18 cellular contexts compared by ENCODE assay signal in genomic region chr11:6616596-6617250, GRCh38. TPM values are rescaled to one million over a fixed set of nuclear protein-coding genes. Genes with fewer than 3 reads are reported as not detected.
DNase-seq lines count a peak whose midpoint lies in the region; ATAC-seq and TF ChIP-seq lines count a peak whose summit lies in the region.
"Had no signal": no experiment of that assay in that cellular context is flagged by ENCODE, and none has a peak within 500 bp of the region (broad histone marks: within the 10 kb centered on the region; RNA-seq: fewer than 3 reads in every experiment).

No MANE protein-coding gene starts in this region.

- H3K9me3 Mint-ChIP-seq in dendritic cell treated with granulocyte-macrophage colony-stimulating factor and Interleukin-4, amounts not matched to agents 40 ng/mL and 50 ng/mL, for 4 days: no peaks in the 10 kb centered on the region

- no peak overlapping the region for H3K27ac Mint-ChIP-seq in dendritic cell treated with granulocyte-macrophage colony-stimulating factor and Interleukin-4, amounts not matched to agents 40 ng/mL and 50 ng/mL, for 4 days

- no peaks in the 10 kb centered on the region for H3K27me3 ChIP-seq in BLaER1 treated with 17β-estradiol and CSF1 and Interleukin-3, amounts not matched to agents 10 nM and 100 nM
- H3K27me3 ChIP-seq in neutrophil (no peaks in the 10 kb centered on the region), upper lobe of right lung (no peaks in the 10 kb centered on the region)
- H3K27me3 ChIP-seq: gastrocnemius medialis had no signal

- peaks cover 1% of the 10 kb centered on the region for H3K27me3 Mint-ChIP-seq in dendritic cell treated with granulocyte-macrophage colony-stimulating factor and Interleukin-4, amounts not matched to agents 40 ng/mL and 50 ng/mL, for 4 days

- peak overlapping the region in 6 of 11 experiments; percentile 95 to 100 (median 96); a peak in 11 of 22 replicates for H3K4me2 ChIP-seq in BLaER1 treated with 17β-estradiol and CSF1 and Interleukin-3, amounts not matched to agents 10 nM and 100 nM

- TF ChIP-seq CTCF in neutrophil (IDR thresholded peaks at IDR 0.05) (no peak), upper lobe of right lung (IDR thresholded peaks at IDR 0.05) (no peak)

- no peaks in the 10 kb centered on the region for H3K9me3 ChIP-seq in BLaER1 treated with 17β-estradiol and CSF1 and Interleukin-3, amounts not matched to agents 10 nM and 100 nM (replicated peaks in 1 of 11)
- H3K9me3 ChIP-seq in neutrophil: no peaks in the 10 kb centered on the region
- H3K9me3 ChIP-seq in upper lobe of right lung: no peaks in the 10 kb centered on the region
- H3K9me3 ChIP-seq: gastrocnemius medialis, thoracic aorta had no signal

- intact Hi-C loops in dendritic cell treated with granulocyte-macrophage colony-stimulating factor and Interleukin-4, amounts not matched to agents 40 ng/mL and 50 ng/mL, for 4 days (cut with micrococcal nuclease): loop anchor here (5.0 kb wide), 1 partner anchor 134 kb away; the partner anchor contains the start of genes ARFIP2 and TIMM10B
- intact Hi-C loops in upper lobe of right lung (cut with DNase I): no loop called here

- ATAC-seq in GM21528 (IDR thresholded peaks at IDR 0.05; ENCODE audit: low FRiP score, unreplicated experiment) (no peak), upper lobe of right lung (no peak)
- ATAC-seq: esophagus mucosa, gastrocnemius medialis had no signal

- H4K20me1 ChIP-seq in BLaER1 treated with 17β-estradiol and CSF1 and Interleukin-3, amounts not matched to agents 10 nM and 100 nM: peaks cover 0 to 40% (median 1%) of the 10 kb centered on the region in 11 experiments; a peak in 11 of 22 replicates

- peaks cover 4% of the 10 kb centered on the region for H3K4me1 Mint-ChIP-seq in dendritic cell treated with granulocyte-macrophage colony-stimulating factor and Interleukin-4, amounts not matched to agents 40 ng/mL and 50 ng/mL, for 4 days (ENCODE audit: low read depth)

- H3K36me3 ChIP-seq in BLaER1 treated with 17β-estradiol and CSF1 and Interleukin-3, amounts not matched to agents 10 nM and 100 nM: peaks cover 16 to 46% (median 31%) of the 10 kb centered on the region in 11 experiments
- H3K36me3 ChIP-seq in neutrophil: peaks cover 29% of the 10 kb centered on the region
- peaks cover 30% of the 10 kb centered on the region for H3K36me3 ChIP-seq in upper lobe of right lung

- peaks cover 34 to 78% (median 49%) of the 10 kb centered on the region in 10 experiments for H3K4me1 ChIP-seq in BLaER1 treated with 17β-estradiol and CSF1 and Interleukin-3, amounts not matched to agents 10 nM and 100 nM
- peaks cover 44 to 47% of the 10 kb centered on the region in 2 experiments for H3K4me1 ChIP-seq in neutrophil (ENCODE audit: control insufficient read depth in 1 of 2, insufficient read depth in 1 of 2, low read depth in 1 of 2, low read length in 1 of 2)
- H3K4me1 ChIP-seq in upper lobe of right lung: peaks cover 19% of the 10 kb centered on the region

- peaks cover under 1% of the 10 kb centered on the region for H3K36me3 Mint-ChIP-seq in dendritic cell treated with granulocyte-macrophage colony-stimulating factor and Interleukin-4, amounts not matched to agents 40 ng/mL and 50 ng/mL, for 4 days (ENCODE audit: low read depth)

- H3K9ac ChIP-seq in BLaER1 treated with 17β-estradiol and CSF1 and Interleukin-3, amounts not matched to agents 10 nM and 100 nM: peak overlapping the region in 1 of 11 experiments; percentile 90; a peak in 2 of 22 replicates

- peak overlapping the region in 3 of 10 experiments; percentile 74 to 90 (median 84); a peak in 4 of 20 replicates for H3K4me3 ChIP-seq in BLaER1 treated with 17β-estradiol and CSF1 and Interleukin-3, amounts not matched to agents 10 nM and 100 nM
- H3K4me3 ChIP-seq in neutrophil (ENCODE audit: low read depth in 1 of 2, low read length in 1 of 2) (no peak overlapping the region), upper lobe of right lung (no peak overlapping the region)
- H3K4me3 ChIP-seq: gastrocnemius medialis had no signal

- H3K4me3 Mint-ChIP-seq in dendritic cell treated with granulocyte-macrophage colony-stimulating factor and Interleukin-4, amounts not matched to agents 40 ng/mL and 50 ng/mL, for 4 days: peak overlapping the region; percentile 34

- H3K27ac ChIP-seq in BLaER1 treated with 17β-estradiol and CSF1 and Interleukin-3, amounts not matched to agents 10 nM and 100 nM: peak overlapping the region in 2 of 11 experiments; percentile 93 to 95; a peak in 2 of 22 replicates
- H3K27ac ChIP-seq in neutrophil (peak overlapping the region; percentile 98), upper lobe of right lung (no peak overlapping the region)
- H3K27ac ChIP-seq: gastrocnemius medialis had no signal

- DNase-seq in HCEC 1CT (peak; percentile 39), NCI-H2171 (lab: John Stamatoyannopoulos, UW) (no peak), upper lobe of right lung (no peak)
- DNase-seq: activated gamma-delta T cell; anterior cingulate cortex; gastrocnemius medialis; H7; NCI-H1105; NCI-H2029 treated with DMSO at 0.1 percent for 48 hours; NCI-H510A; NK-92 treated with Interleukin-12 subunit alpha and Interleukin-12 subunit beta, amount 100 ng/mL, for 24 hours; T1000 had no signal

RNA-seq across cellular contexts. Expression of gene TPP1, which starts 2.5 kb away (rescaled TPM):
- total RNA-seq in upper lobe of right lung: 207 TPM

RNA-seq across cellular contexts. Expression of gene TAF10, which starts 4.7 kb away (rescaled TPM):
- 87.8 TPM for total RNA-seq in upper lobe of right lung

RNA-seq across cellular contexts. Expression of gene ILK, which starts 13.1 kb away (rescaled TPM):
- total RNA-seq in upper lobe of right lung: 148 TPM

RNA-seq across cellular contexts. Expression of gene RRP8, which starts 13.3 kb away (rescaled TPM):
- total RNA-seq in upper lobe of right lung: 17.9 TPM

RNA-seq across cellular contexts. Expression of gene DCHS1, which starts 38.9 kb away (rescaled TPM):
- 28.0 TPM for total RNA-seq in upper lobe of right lung
